ENCODE assay signal across 32 cellular contexts in genomic region chr12:114265036-114265435, GRCh38.
"Had no signal": no experiment of that assay in that cellular context is flagged by ENCODE, and none has a peak within 500 bp of the region (broad histone marks: within the 10 kb centered on the region; RNA-seq: fewer than 3 reads in every experiment).

No MANE protein-coding gene starts in this region.

- H3K4me3 ChIP-seq: ascending aorta, cardiac muscle cell, MG63, Peyer's patch had no signal

- H3K9me3 ChIP-seq: ascending aorta, MG63, Peyer's patch had no signal

- DNase-seq: activated CD4-positive, alpha-beta memory T cell treated with anti-CD3 and anti-CD28 coated beads for 36 hours; activated CD4-positive, alpha-beta T cell treated with anti-CD3 and anti-CD28 coated beads, Interleukin-2, amount 10 ng/mL, durations not matched to agents 7 days and 5 days; activated CD4-positive, CD25-positive, alpha-beta regulatory T cell; activated CD8-positive, alpha-beta memory T cell treated with anti-CD3 and anti-CD28 coated beads for 24 hours; activated effector memory CD4-positive, alpha-beta T cell treated with anti-CD3 and anti-CD28 coated beads, Interleukin-2, amount 50 U/mL, for 16 hours; activated naive CD4-positive, alpha-beta T cell treated with Interleukin-2 at 50 U/mL for 16 hours; activated naive CD8-positive, alpha-beta T cell treated with anti-CD3 and anti-CD28 coated beads, Interleukin-2, amount 50 U/mL, for 24 hours; activated T-cell treated with anti-CD3 and anti-CD28 coated beads, Interleukin-2, amount 50 U/mL, for 4 hours; amniotic stem cell; MG63; MV-4-11; NCI-H1092 treated with DMSO at 0.1 percent for 48 hours; NCI-H1417 treated with DMSO at 0.1 percent for 48 hours; NCI-H1694; NCI-H2029; NCI-H2107; NCI-H2171 treated with DMSO at 0.1 percent for 48 hours; NCI-H345; NCI-H510A; NCI-H526 treated with DMSO at 0.1 percent for 48 hours; NCI-H82; NK-92 treated with Interleukin-12 subunit alpha and Interleukin-12 subunit beta, amount 100 ng/mL, for 24 hours; OCI-M1; Peyer's patch; SIG-M5; T-helper 17 cell; T-helper 9 cell had no signal

- H3K27ac ChIP-seq: ascending aorta, cardiac muscle cell, KMS-11, Peyer's patch, VCaP had no signal

- H3K4me1 ChIP-seq: ascending aorta, Peyer's patch had no signal

- H3K27me3 ChIP-seq: ascending aorta, cardiac muscle cell, MG63, Peyer's patch had no signal

- ATAC-seq: activated naive CD4-positive, alpha-beta T cell treated with anti-CD3 and anti-CD28 coated beads, Interleukin-2, amount 50 U/mL, for 72 hours; activated naive CD8-positive, alpha-beta T cell treated with anti-CD3 and anti-CD28 coated beads, Interleukin-2, amount 50 U/mL, for 24 hours; activated T-cell treated with anti-CD3 and anti-CD28 coated beads, Interleukin-2, amount 50 U/mL, for 4 hours; T-helper 17 cell had no signal

- H3K36me3 ChIP-seq: ascending aorta, cardiac muscle cell, MG63, Peyer's patch had no signal
